In genomic region chr3:27575509-27575908, GRCh38 we compare ENCODE assay signal across 19 cellular contexts.
"Had no signal": no experiment of that assay in that cellular context is flagged by ENCODE, and none has a peak within 500 bp of the region (broad histone marks: within the 10 kb centered on the region; RNA-seq: fewer than 3 reads in every experiment).

No MANE protein-coding gene starts in this region.

- DNase-seq: activated CD4-positive, CD25-positive, alpha-beta regulatory T cell; activated CD8-positive, alpha-beta memory T cell treated with anti-CD3 and anti-CD28 coated beads, Interleukin-2, amount 10 ng/mL, durations not matched to agents 7 days and 5 days; activated gamma-delta T cell; activated T-cell treated with anti-CD3 and anti-CD28 coated beads, Interleukin-2, amount 50 U/mL, for 24 hours; aorta; esophagus squamous epithelium; left ventricle myocardium inferior; mesendoderm; pancreas; stimulated activated CD4-positive, alpha-beta T cell treated with anti-CD3 and anti-CD28 coated beads, Interleukin-4, amount 100 ng/mL, for 1 hour; stimulated activated CD8-positive, alpha-beta memory T cell treated with anti-CD3 and anti-CD28 coated beads, Interleukin-4, amount 100 ng/mL, for 48 hours; T-helper 1 cell; uterus had no signal

- FAIRE-seq: colon, keratinocyte, pancreas, TTC549 had no signal

- H3K27ac ChIP-seq: cardiac muscle cell, esophagus squamous epithelium, gastroesophageal sphincter, left ventricle myocardium inferior, neural progenitor cell, pancreas, uterus had no signal

- H3K9me3 ChIP-seq: esophagus squamous epithelium, gastroesophageal sphincter, left ventricle myocardium inferior, pancreas, uterus had no signal

- ATAC-seq: activated CD8-positive, alpha-beta memory T cell treated with anti-CD3 and anti-CD28 coated beads, Interleukin-2, amount 10 ng/mL, durations not matched to agents 7 days and 5 days; gastroesophageal sphincter; pancreas had no signal

- H3K36me3 ChIP-seq: cardiac muscle cell, esophagus squamous epithelium, gastroesophageal sphincter, left ventricle myocardium inferior, neural progenitor cell, pancreas, uterus had no signal
